ENCODE assay signal across 17 cellular contexts in genomic region chr15:100759116-100759515, GRCh38.
DNase-seq lines count a peak whose midpoint lies in the region; ATAC-seq and TF ChIP-seq lines count a peak whose summit lies in the region.
"Had no signal": no experiment of that assay in that cellular context is flagged by ENCODE, and none has a peak within 500 bp of the region (broad histone marks: within the 10 kb centered on the region; RNA-seq: fewer than 3 reads in every experiment).

No MANE protein-coding gene starts in this region.

- no peak for TF ChIP-seq CTCF in retinal pigment epithelial cell (conservative IDR thresholded peaks at IDR 0.05; ENCODE audit: low read depth, low read length)

- peak; percentile 56 for DNase-seq in ELR (ENCODE audit: low read depth)
- DNase-seq in SJCRH30, result peak in 1 of 2 experiments; percentile 49
- DNase-seq in fibroblast of gingiva (ENCODE audit: low read depth), result peak; percentile 93
- DNase-seq in retinal pigment epithelial cell (ENCODE audit: low read depth), result peak; percentile 34
- no peak for DNase-seq in NCI-H510A (lab: John Stamatoyannopoulos, UW)
- no peak for DNase-seq in inferior parietal cortex (ENCODE audit: extremely low spot score)
- no peak for DNase-seq in activated gamma-delta T cell treated with Interleukin-2 at 50 U/mL for 16 hours
- DNase-seq: activated B cell treated with CpG ODN at 0.5 μM for 24 hours, naive B cell, NCI-H1436 treated with DMSO at 0.1 percent for 48 hours, NCI-H526 treated with DMSO at 0.1 percent for 48 hours, Right ventricle myocardium superior, sigmoid colon, substantia nigra had no signal

- no peaks in the 10 kb centered on the region for H3K27me3 ChIP-seq in SJCRH30
- H3K27me3 ChIP-seq: body of pancreas, sigmoid colon had no signal

- peaks cover 34% of the 10 kb centered on the region for H3K4me1 ChIP-seq in SJCRH30
- H3K4me1 ChIP-seq: body of pancreas, HAP-1 had no signal

- ATAC-seq in GM21717 (IDR thresholded peaks at IDR 0.05; ENCODE audit: unreplicated experiment), result no peak
- ATAC-seq: body of pancreas had no signal

- H3K9me3 ChIP-seq in SJCRH30 (replicated peaks), result no peaks in the 10 kb centered on the region
- H3K9me3 ChIP-seq: body of pancreas, HAP-1 had no signal

- no peaks in the 10 kb centered on the region for H3K36me3 ChIP-seq in SJCRH30
- H3K36me3 ChIP-seq: HAP-1, sigmoid colon had no signal

- no peak overlapping the region for H3K27ac ChIP-seq in SJCRH30
- H3K27ac ChIP-seq: body of pancreas had no signal

- H3K4me3 ChIP-seq in SJCRH30 (peak overlapping the region; percentile 37), retinal pigment epithelial cell (ENCODE audit: low read length) (no peak overlapping the region)
- H3K4me3 ChIP-seq: body of pancreas, HAP-1, sigmoid colon had no signal

Comparison
In these comparisons a context has a peak if more than half of its experiments do, and no peak if none do; other contexts are left out.
1. DNase-seq: peak in ELR (single experiment), fibroblast of gingiva (single experiment) and retinal pigment epithelial cell (single experiment); none in NCI-H510A (single experiment), inferior parietal cortex (single experiment) and activated gamma-delta T cell treated with Interleukin-2 at 50 U/mL for 16 hours (single experiment).